22 cellular contexts compared by ENCODE assay signal in the genomic region with DNA sequence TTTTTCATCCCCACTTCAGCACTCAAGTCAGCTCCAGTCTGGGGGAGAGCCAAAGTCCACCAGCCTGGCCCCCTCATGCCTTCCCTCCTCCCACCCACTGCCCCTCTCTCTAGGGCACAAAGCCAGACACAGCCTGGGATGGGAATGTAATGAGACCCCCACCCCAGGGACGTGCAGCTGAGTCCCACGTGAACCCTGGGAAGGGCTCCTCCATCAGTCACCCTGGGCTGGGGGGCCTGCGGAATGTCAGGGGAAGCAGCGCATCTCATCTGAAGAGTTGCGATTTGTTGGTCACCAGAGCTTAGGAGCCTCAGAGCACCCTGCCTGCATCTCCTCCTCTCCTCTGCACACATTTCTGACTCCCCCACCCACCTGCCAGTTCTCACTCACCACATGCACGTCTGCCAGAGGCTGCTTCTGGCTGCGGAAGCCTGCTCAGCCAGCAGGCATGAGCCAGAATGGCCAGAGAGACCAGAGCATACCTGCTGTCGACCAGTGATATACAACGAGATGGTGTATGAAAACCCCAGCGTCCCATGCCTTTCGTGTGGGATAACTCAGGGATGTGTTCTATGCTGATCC.
DNase-seq lines count a peak whose midpoint lies in the region; ATAC-seq, FAIRE-seq and TF ChIP-seq lines count a peak whose summit lies in the region.
"Had no signal": no experiment of that assay in that cellular context is flagged by ENCODE, and none has a peak within 500 bp of the region (broad histone marks: within the 10 kb centered on the region; RNA-seq: fewer than 3 reads in every experiment).

No MANE protein-coding gene starts in this region.

- H2AK5ac ChIP-seq in neuronal stem cell (ENCODE audit: low read depth, low read length): peak overlapping the region; percentile 34

- no peak overlapping the region for H3K9ac ChIP-seq in HepG2 (ENCODE audit: insufficient read depth, low read depth, low read length)
- H3K9ac ChIP-seq in HCT116 (ENCODE audit: low read length): peak overlapping the region; percentile 30
- no peak overlapping the region for H3K9ac ChIP-seq in neuronal stem cell (ENCODE audit: low read depth, low read length, poor library complexity)
- no peak overlapping the region for H3K9ac ChIP-seq in SK-N-SH
- H3K9ac ChIP-seq: BLaER1 had no signal

- BruUV-seq in HepG2 (replicated peaks; lab: Mats Ljungman, UMichigan) (no TSS peak), HCT116 (replicated peaks; lab: Mats Ljungman, UMichigan) (no TSS peak)

- H3K18ac ChIP-seq in neuronal stem cell (ENCODE audit: low read length): no peak overlapping the region

- 45% methylated on average over 11 of the region's 11 CpGs for WGBS in HepG2 (ENCODE audit: low lambda C conversion rate)
- WGBS in right lobe of liver (ENCODE audit: insufficient coverage, low coverage, low lambda C conversion rate, missing lambda C conversion rate): 35% methylated on average over 4 of the region's 11 CpGs
- no CpG with 5 or more reads among the region's 11 CpGs for WGBS in neuronal stem cell (ENCODE audit: extremely low coverage in 2 of 2, insufficient read length in 2 of 2, insufficient replicate concordance in 1 of 2), 2 donors
- WGBS in SK-N-SH (ENCODE audit: low lambda C conversion rate): 52% methylated on average over 11 of the region's 11 CpGs

- no peaks in the 10 kb centered on the region for H4K20me1 ChIP-seq in HepG2 (ENCODE audit: insufficient read depth, low read length)
- H4K20me1 ChIP-seq in HCT116 (ENCODE audit: insufficient read depth): no peaks in the 10 kb centered on the region
- H4K20me1 ChIP-seq in SK-N-SH (ENCODE audit: insufficient read depth): no peaks in the 10 kb centered on the region
- H4K20me1 ChIP-seq: BLaER1 had no signal

- H3K4me2 ChIP-seq in HepG2 (ENCODE audit: low read depth, low read length) (no peak overlapping the region), HCT116 (ENCODE audit: low read length) (peak overlapping the region; percentile 74), neuronal stem cell (ENCODE audit: insufficient read depth, low read length, poor library complexity, severe bottlenecking) (no peak overlapping the region), SK-N-SH (no peak overlapping the region)
- H3K4me2 ChIP-seq: BLaER1 had no signal

- TF ChIP-seq CTCF in HepG2 (CRISPR knock-in tag; IDR thresholded peaks at IDR 0.05) (no peak), right lobe of liver (IDR thresholded peaks at IDR 0.05) (no peak), HCT116 (IDR thresholded peaks at IDR 0.05 in 2 of 3, conservative IDR thresholded peaks at IDR 0.05 in 1 of 3; ENCODE audit: borderline replicate concordance in 1 of 3, insufficient read depth in 1 of 3, low read depth in 2 of 3, low read length in 2 of 3) (no peak), D721Med (IDR thresholded peaks at IDR 0.05; ENCODE audit: insufficient read depth, missing control alignments) (no peak), SK-N-SH (IDR thresholded peaks at IDR 0.05) (no peak)

- no peak overlapping the region for H4K8ac ChIP-seq in neuronal stem cell (ENCODE audit: low read depth, low read length)

- TF ChIP-seq RAD21 in HepG2 (CRISPR knock-in tag; IDR thresholded peaks at IDR 0.05) (no peak), HCT116 (IDR thresholded peaks at IDR 0.05; ENCODE audit: low read depth) (no peak), SK-N-SH (IDR thresholded peaks at IDR 0.05; ENCODE audit: low read length) (no peak)

- H3K9me2 ChIP-seq in HCT116 (ENCODE audit: insufficient read depth): no peaks in the 10 kb centered on the region
- no peaks in the 10 kb centered on the region for H3K9me2 ChIP-seq in SK-N-SH

- intact Hi-C loops in HepG2 (cut with micrococcal nuclease; ENCODE audit: unreplicated experiment): no loop called here
- intact Hi-C loops in right lobe of liver (cut with DNase I): no loop called here
- intact Hi-C loops in HCT116 (cut with micrococcal nuclease): no loop called here

- POLR2A ChIA-PET in HepG2 (lab: Yijun Ruan, JAX) (no interaction called here), HCT116 (lab: Charles Lee) (no interaction called here), SK-N-SH (lab: Yijun Ruan, JAX) (no interaction called here)

- H3K36me3 ChIP-seq in HepG2 (replicated peaks in 1 of 2; ENCODE audit: control insufficient read depth in 1 of 2, insufficient read depth in 2 of 2, low read length in 2 of 2): no peaks in the 10 kb centered on the region
- H3K36me3 ChIP-seq in right lobe of liver: no peaks in the 10 kb centered on the region
- H3K36me3 ChIP-seq in HCT116 (ENCODE audit: control insufficient read depth in 1 of 2, insufficient read depth in 2 of 2, low read length in 2 of 2): no peaks in the 10 kb centered on the region
- H3K36me3 ChIP-seq in neuronal stem cell (replicated peaks in 1 of 2; ENCODE audit: control insufficient read depth in 2 of 2, insufficient read depth in 2 of 2, low read length in 2 of 2): no peaks in the 10 kb centered on the region
- no peaks in the 10 kb centered on the region for H3K36me3 ChIP-seq in SK-N-SH (replicated peaks in 1 of 2; ENCODE audit: control insufficient read depth in 1 of 2, insufficient read depth in 2 of 2, low read length in 1 of 2)
- H3K36me3 ChIP-seq: BE2C, BLaER1 had no signal

- no peak overlapping the region for H2BK12ac ChIP-seq in neuronal stem cell (ENCODE audit: low read length)

- no peak overlapping the region for H2AFZ ChIP-seq in HepG2 (ENCODE audit: low read length)
- no peak overlapping the region for H2AFZ ChIP-seq in HCT116 (ENCODE audit: low read depth, low read length, poor library complexity, severe bottlenecking)
- H2AFZ ChIP-seq in neuronal stem cell (ENCODE audit: low read length): no peak overlapping the region
- H2AFZ ChIP-seq in SK-N-SH (ENCODE audit: low read depth): no peak overlapping the region

- H2BK5ac ChIP-seq in neuronal stem cell (ENCODE audit: low read length): no peak overlapping the region

- H3K9me3 ChIP-seq in HepG2 (ENCODE audit: low read length) (no peaks in the 10 kb centered on the region), right lobe of liver (no peaks in the 10 kb centered on the region), HCT116 (ENCODE audit: control insufficient read depth in 1 of 2, insufficient read depth in 1 of 2, low read depth in 1 of 2, low read length in 2 of 2) (no peaks in the 10 kb centered on the region), neuronal stem cell (replicated peaks in 1 of 2; ENCODE audit: control insufficient read depth in 2 of 2, insufficient read depth in 1 of 2, low read depth in 1 of 2, low read length in 2 of 2) (no peaks in the 10 kb centered on the region), SK-N-SH (no peaks in the 10 kb centered on the region)
- H3K9me3 ChIP-seq: BE2C, BLaER1 had no signal

- FAIRE-seq in HepG2 (lab: Jason Lieb, UNC): no peak
- FAIRE-seq in D721Med (lab: Jason Lieb, UNC): no peak
- FAIRE-seq: A204.1, G401.6, GM12891 had no signal

- no peak overlapping the region for H4K91ac ChIP-seq in neuronal stem cell (ENCODE audit: low read depth, low read length, poor library complexity)

- H3K27me3 ChIP-seq in HepG2 (ENCODE audit: control insufficient read depth in 1 of 2, insufficient read depth in 2 of 2, low read length in 2 of 2) (peaks cover 0 to 3% of the 10 kb centered on the region in 2 experiments; a peak in 1 of 5 replicates), right lobe of liver (no peaks in the 10 kb centered on the region), HCT116 (ENCODE audit: insufficient read depth, low read length) (no peaks in the 10 kb centered on the region), neuronal stem cell (ENCODE audit: control insufficient read depth in 3 of 3, insufficient read depth in 3 of 3, low read depth in 1 of 3, low read length in 3 of 3) (peaks cover 0 to 11% (median 0%) of the 10 kb centered on the region in 3 experiments), SK-N-SH (ENCODE audit: insufficient read depth) (0 out of 2 replicates have a peak, but pooled peaks cover 10% of the 10 kb centered on the region)
- H3K27me3 ChIP-seq: BE2C, BLaER1 had no signal

- CTCF ChIA-PET in HepG2 (lab: Yijun Ruan, JAX; ENCODE audit: low intra/inter-chr PET ratio, low total read pairs): no interaction called here
- CTCF ChIA-PET in HCT116 (lab: Charles Lee): no interaction called here
- CTCF ChIA-PET in SK-N-SH (lab: Yijun Ruan, JAX): interaction anchor here (1.6 kb wide), 1 partner anchor 84 kb away, joined by 6 read pairs; no protein-coding TSS in a partner anchor

- H3K27ac ChIP-seq in HepG2 (ENCODE audit: extremely low read length, insufficient read depth, low read length) (no peak overlapping the region), right lobe of liver (no peak overlapping the region), HCT116 (ENCODE audit: low read depth, low read length) (no peak overlapping the region), neuronal stem cell (replicated peaks; ENCODE audit: low read length) (no peak overlapping the region), SK-N-SH (ENCODE audit: low read depth in 2 of 2, low read length in 1 of 2) (no peak overlapping the region)
- H3K27ac ChIP-seq: BLaER1 had no signal

- no peak overlapping the region for H3K14ac ChIP-seq in neuronal stem cell (ENCODE audit: low read length)

- no peak overlapping the region for H2BK15ac ChIP-seq in neuronal stem cell (ENCODE audit: low read length)

- no peak overlapping the region for H3K23ac ChIP-seq in neuronal stem cell (ENCODE audit: low read depth, low read length, poor library complexity)

- TF ChIP-seq EP300 in HepG2 (IDR thresholded peaks at IDR 0.05; ENCODE audit: low read depth in 2 of 2, low read length in 2 of 2): no peak
- no peak for TF ChIP-seq EP300 in HepG2 (CRISPR knock-in tag; IDR thresholded peaks at IDR 0.05; ENCODE audit: borderline replicate concordance)
- TF ChIP-seq EP300 in SK-N-SH (IDR thresholded peaks at IDR 0.05; ENCODE audit: borderline replicate concordance in 1 of 2, low read depth in 1 of 2, low read length in 1 of 2): no peak

- no peaks in the 10 kb centered on the region for H3K79me1 ChIP-seq in neuronal stem cell (ENCODE audit: low read depth, low read length)

- no peaks in the 10 kb centered on the region for H3K79me2 ChIP-seq in HepG2 (ENCODE audit: insufficient read depth, low read length)
- no peaks in the 10 kb centered on the region for H3K79me2 ChIP-seq in HCT116 (ENCODE audit: insufficient read depth, low read length)
- H3K79me2 ChIP-seq in SK-N-SH (ENCODE audit: insufficient read depth): no peaks in the 10 kb centered on the region

- no peaks in the 10 kb centered on the region for H3F3A ChIP-seq in SK-N-SH (replicated peaks; ENCODE audit: insufficient read depth)

- TF ChIP-seq POLR2A in HepG2 (IDR thresholded peaks at IDR 0.05; ENCODE audit: insufficient read depth in 1 of 2, low read depth in 2 of 2, low read length in 2 of 2): no peak
- no peak for TF ChIP-seq POLR2A in right lobe of liver (IDR thresholded peaks at IDR 0.05)
- no peak for TF ChIP-seq POLR2A in HCT116 (IDR thresholded peaks at IDR 0.05; ENCODE audit: borderline replicate concordance, extremely low read depth, insufficient read depth, insufficient read length)

- no peak overlapping the region for H3K4ac ChIP-seq in neuronal stem cell (ENCODE audit: low read length)

- in situ Hi-C loops in HepG2 (cut with HindIII; ENCODE audit: extremely low pct_ligation_motif_present, low pct_unique_long_range_greater_than_20kb): no loop called here

- no peak overlapping the region for H2BK120ac ChIP-seq in neuronal stem cell (ENCODE audit: low read depth, low read length)

- RAD21 ChIA-PET in HCT116 (lab: Charles Lee; ENCODE audit: low non-redundant PET in 1 of 2, low total read pairs in 2 of 2, uncharacterized antibody in 2 of 2, unreplicated experiment in 2 of 2): no interaction called here

- H3K4me1 ChIP-seq in HepG2 (ENCODE audit: insufficient read depth, low read length): peaks cover 5% of the 10 kb centered on the region; the same call in 1 of the 2 replicates
- no peaks in the 10 kb centered on the region for H3K4me1 ChIP-seq in right lobe of liver
- peaks cover 21 to 38% of the 10 kb centered on the region in 2 experiments for H3K4me1 ChIP-seq in HCT116 (ENCODE audit: control insufficient read depth in 1 of 2, insufficient read depth in 2 of 2, low read length in 2 of 2)
- peaks cover 0 to 9% of the 10 kb centered on the region in 2 donors for H3K4me1 ChIP-seq in neuronal stem cell (ENCODE audit: control insufficient read depth in 2 of 2, insufficient read depth in 1 of 2, low read depth in 1 of 2, low read length in 2 of 2)
- H3K4me1 ChIP-seq in SK-N-SH (ENCODE audit: control insufficient read depth in 1 of 2, insufficient read depth in 2 of 2, low read depth in 1 of 2, low read length in 1 of 2): peaks cover 0 to 3% of the 10 kb centered on the region in 2 experiments; a peak in 1 of 4 replicates
- H3K4me1 ChIP-seq: BE2C had no signal

- no peak for ATAC-seq in HepG2
- no peak for ATAC-seq in right lobe of liver
- no peak for ATAC-seq in HCT116
- no peak for ATAC-seq in HG03196 (IDR thresholded peaks at IDR 0.05; ENCODE audit: unreplicated experiment)

- H3K4me3 ChIP-seq in HepG2 (replicated peaks in 1 of 3; ENCODE audit: insufficient read depth in 1 of 3, low read depth in 2 of 3, low read length in 3 of 3): no peak overlapping the region
- no peak overlapping the region for H3K4me3 ChIP-seq in right lobe of liver
- H3K4me3 ChIP-seq in HCT116 (replicated peaks in 1 of 2; ENCODE audit: low read depth in 1 of 2, low read length in 2 of 2): no peak overlapping the region
- no peak overlapping the region for H3K4me3 ChIP-seq in neuronal stem cell (ENCODE audit: low read length in 2 of 2)
- H3K4me3 ChIP-seq in SK-N-SH (ENCODE audit: low read depth in 2 of 2, low read length in 1 of 2): no peak overlapping the region
- H3K4me3 ChIP-seq: BLaER1 had no signal

- no peak for DNase-seq in HepG2 (ENCODE audit: low spot score)
- DNase-seq in right lobe of liver: no peak
- DNase-seq in HCT116 (ENCODE audit: low read depth, low spot score): no peak
- DNase-seq in SK-N-DZ (ENCODE audit: low spot score): peak; percentile 51
- DNase-seq in neuronal stem cell (ENCODE audit: low spot score): no peak
- DNase-seq in D721Med (ENCODE audit: insufficient read length, low spot score): no peak
- DNase-seq in SK-N-SH: no peak
- DNase-seq: 8988T; ACHN; BE2C; C1 segment of cervical spinal cord; CD4-positive, alpha-beta memory T cell; CD4-positive, CD25-positive, alpha-beta regulatory T cell; CD8-positive, alpha-beta memory T cell; COR-L47; DMS79 treated with DMSO at 0.1 percent for 48 hours; GF-D8 had no signal
